Comparison of ENCODE assay signal across 27 cellular contexts in genomic region chr5:16749626-16750025, GRCh38.
"Had no signal": no experiment of that assay in that cellular context is flagged by ENCODE, and none has a peak within 500 bp of the region (broad histone marks: within the 10 kb centered on the region; RNA-seq: fewer than 3 reads in every experiment).

No MANE protein-coding gene starts in this region.

- H3K27ac Mint-ChIP-seq: activated CD4-positive, alpha-beta memory T cell treated with anti-CD3 and anti-CD28 coated beads, Interleukin-2, amount 10 ng/mL, durations not matched to agents 7 days and 5 days; activated CD4-positive, alpha-beta T cell treated with anti-CD3 and anti-CD28 coated beads, Interleukin-2, amount 10 ng/mL, durations not matched to agents 7 days and 5 days; activated naive CD4-positive, alpha-beta T cell treated with anti-CD3 and anti-CD28 coated beads, Interleukin-2, amount 10 ng/mL, durations not matched to agents 7 days and 5 days; activated naive CD8-positive, alpha-beta T cell treated with anti-CD3 and anti-CD28 coated beads, Interleukin-2, amount 10 ng/mL, durations not matched to agents 7 days and 5 days; activated T-cell treated with anti-CD3 and anti-CD28 coated beads, Interleukin-2, amount 50 U/mL, for 24 hours; activated T-cell treated with anti-CD3 and anti-CD28 coated beads, Interleukin-2, amount 50 U/mL, for 72 hours; brain; endodermal cell had no signal

- ATAC-seq: activated naive CD4-positive, alpha-beta T cell treated with anti-CD3 and anti-CD28 coated beads, Interleukin-2, amount 50 U/mL, for 72 hours; activated T-cell treated with anti-CD3 and anti-CD28 coated beads, Interleukin-2, amount 50 U/mL, for 72 hours; esophagus mucosa had no signal

- H3K27me3 ChIP-seq: ascending aorta, breast epithelium, cardiac muscle cell, colonic mucosa, dorsolateral prefrontal cortex had no signal

- H3K4me1 ChIP-seq: ascending aorta, breast epithelium, colonic mucosa had no signal

- H3K27me3 Mint-ChIP-seq: activated CD4-positive, alpha-beta memory T cell treated with anti-CD3 and anti-CD28 coated beads, Interleukin-2, amount 10 ng/mL, durations not matched to agents 7 days and 5 days; activated CD4-positive, alpha-beta T cell treated with anti-CD3 and anti-CD28 coated beads, Interleukin-2, amount 10 ng/mL, durations not matched to agents 7 days and 5 days; activated naive CD4-positive, alpha-beta T cell treated with anti-CD3 and anti-CD28 coated beads, Interleukin-2, amount 10 ng/mL, durations not matched to agents 7 days and 5 days; activated naive CD8-positive, alpha-beta T cell treated with anti-CD3 and anti-CD28 coated beads, Interleukin-2, amount 10 ng/mL, durations not matched to agents 7 days and 5 days; activated T-cell treated with anti-CD3 and anti-CD28 coated beads, Interleukin-2, amount 50 U/mL, for 24 hours; brain had no signal

- H3K36me3 Mint-ChIP-seq: activated naive CD4-positive, alpha-beta T cell treated with anti-CD3 and anti-CD28 coated beads, Interleukin-2, amount 10 ng/mL, durations not matched to agents 7 days and 5 days; activated naive CD4-positive, alpha-beta T cell treated with anti-CD3 and anti-CD28 coated beads, Interleukin-2, amount 50 U/mL, for 72 hours; activated naive CD8-positive, alpha-beta T cell treated with anti-CD3 and anti-CD28 coated beads, Interleukin-2, amount 10 ng/mL, durations not matched to agents 7 days and 5 days had no signal

- H3K9me3 ChIP-seq: ascending aorta, breast epithelium, colonic mucosa had no signal

- H3K36me3 ChIP-seq: ascending aorta, breast epithelium, cardiac muscle cell, colonic mucosa had no signal

- H3K9me3 Mint-ChIP-seq: activated CD4-positive, alpha-beta memory T cell treated with anti-CD3 and anti-CD28 coated beads, Interleukin-2, amount 10 ng/mL, durations not matched to agents 7 days and 5 days; activated CD4-positive, alpha-beta T cell treated with anti-CD3 and anti-CD28 coated beads, Interleukin-2, amount 10 ng/mL, durations not matched to agents 7 days and 5 days; activated naive CD4-positive, alpha-beta T cell treated with anti-CD3 and anti-CD28 coated beads, Interleukin-2, amount 10 ng/mL, durations not matched to agents 7 days and 5 days; activated naive CD4-positive, alpha-beta T cell treated with anti-CD3 and anti-CD28 coated beads, Interleukin-2, amount 50 U/mL, for 72 hours; activated naive CD8-positive, alpha-beta T cell treated with anti-CD3 and anti-CD28 coated beads, Interleukin-2, amount 10 ng/mL, durations not matched to agents 7 days and 5 days; activated T-cell treated with anti-CD3 and anti-CD28 coated beads, Interleukin-2, amount 50 U/mL, for 24 hours; activated T-cell treated with anti-CD3 and anti-CD28 coated beads, Interleukin-2, amount 50 U/mL, for 72 hours; endodermal cell had no signal

- H3K4me3 Mint-ChIP-seq: activated CD4-positive, alpha-beta memory T cell treated with anti-CD3 and anti-CD28 coated beads, Interleukin-2, amount 10 ng/mL, durations not matched to agents 7 days and 5 days; activated CD4-positive, alpha-beta T cell treated with anti-CD3 and anti-CD28 coated beads, Interleukin-2, amount 10 ng/mL, durations not matched to agents 7 days and 5 days; activated naive CD4-positive, alpha-beta T cell treated with anti-CD3 and anti-CD28 coated beads, Interleukin-2, amount 10 ng/mL, durations not matched to agents 7 days and 5 days; activated naive CD8-positive, alpha-beta T cell treated with anti-CD3 and anti-CD28 coated beads, Interleukin-2, amount 10 ng/mL, durations not matched to agents 7 days and 5 days; activated T-cell treated with anti-CD3 and anti-CD28 coated beads, Interleukin-2, amount 50 U/mL, for 24 hours; activated T-cell treated with anti-CD3 and anti-CD28 coated beads, Interleukin-2, amount 50 U/mL, for 72 hours; brain; endodermal cell had no signal

- H3K27ac ChIP-seq: ascending aorta, breast epithelium, cardiac muscle cell, colonic mucosa, dorsolateral prefrontal cortex had no signal

- H3K4me3 ChIP-seq: ascending aorta, breast epithelium, cardiac muscle cell, colonic mucosa, dorsolateral prefrontal cortex had no signal

- H3K4me1 Mint-ChIP-seq: activated CD4-positive, alpha-beta memory T cell treated with anti-CD3 and anti-CD28 coated beads, Interleukin-2, amount 10 ng/mL, durations not matched to agents 7 days and 5 days; activated CD4-positive, alpha-beta T cell treated with anti-CD3 and anti-CD28 coated beads, Interleukin-2, amount 10 ng/mL, durations not matched to agents 7 days and 5 days; activated naive CD4-positive, alpha-beta T cell treated with anti-CD3 and anti-CD28 coated beads, Interleukin-2, amount 10 ng/mL, durations not matched to agents 7 days and 5 days; activated naive CD8-positive, alpha-beta T cell treated with anti-CD3 and anti-CD28 coated beads, Interleukin-2, amount 10 ng/mL, durations not matched to agents 7 days and 5 days had no signal

- DNase-seq: activated CD4-positive, alpha-beta memory T cell treated with anti-CD3 and anti-CD28 coated beads, Interleukin-2, amount 10 ng/mL, durations not matched to agents 7 days and 5 days; activated CD4-positive, alpha-beta T cell treated with anti-CD3 and anti-CD28 coated beads for 1 hour; activated CD4-positive, alpha-beta T cell treated with anti-CD3 and anti-CD28 coated beads for 4 hours; activated CD4-positive, alpha-beta T cell treated with anti-CD3 and anti-CD28 coated beads, Interleukin-2, amount 10 ng/mL, durations not matched to agents 7 days and 5 days; activated CD4-positive, alpha-beta T cell treated with anti-CD3 and anti-CD28 coated beads, Interleukin-2, amount 50 U/mL, for 4 hours; activated CD8-positive, alpha-beta memory T cell treated with anti-CD3 and anti-CD28 coated beads, Interleukin-2, amount 50 U/mL, for 48 hours; activated gamma-delta T cell; activated naive CD4-positive, alpha-beta T cell; activated naive CD4-positive, alpha-beta T cell treated with anti-CD3 and anti-CD28 coated beads, Interleukin-2, amount 10 ng/mL, durations not matched to agents 7 days and 5 days; activated naive CD8-positive, alpha-beta T cell treated with anti-CD3 and anti-CD28 coated beads, Interleukin-2, amount 10 ng/mL, durations not matched to agents 7 days and 5 days; activated T-cell treated with anti-CD3 and anti-CD28 coated beads for 4 hours; activated T-cell treated with anti-CD3 and anti-CD28 coated beads, Interleukin-2, amount 50 U/mL, for 24 hours; activated T-cell treated with anti-CD3 and anti-CD28 coated beads, Interleukin-2, amount 50 U/mL, for 72 hours; central memory CD4-positive, alpha-beta T cell; cerebellar nuclear complex; colonic mucosa; dorsolateral prefrontal cortex; effector memory CD4-positive, alpha-beta T cell; endodermal cell; foreskin fibroblast; T-helper 2 cell had no signal
